ENCODE assay signal across 9 cellular contexts in the genomic region with DNA sequence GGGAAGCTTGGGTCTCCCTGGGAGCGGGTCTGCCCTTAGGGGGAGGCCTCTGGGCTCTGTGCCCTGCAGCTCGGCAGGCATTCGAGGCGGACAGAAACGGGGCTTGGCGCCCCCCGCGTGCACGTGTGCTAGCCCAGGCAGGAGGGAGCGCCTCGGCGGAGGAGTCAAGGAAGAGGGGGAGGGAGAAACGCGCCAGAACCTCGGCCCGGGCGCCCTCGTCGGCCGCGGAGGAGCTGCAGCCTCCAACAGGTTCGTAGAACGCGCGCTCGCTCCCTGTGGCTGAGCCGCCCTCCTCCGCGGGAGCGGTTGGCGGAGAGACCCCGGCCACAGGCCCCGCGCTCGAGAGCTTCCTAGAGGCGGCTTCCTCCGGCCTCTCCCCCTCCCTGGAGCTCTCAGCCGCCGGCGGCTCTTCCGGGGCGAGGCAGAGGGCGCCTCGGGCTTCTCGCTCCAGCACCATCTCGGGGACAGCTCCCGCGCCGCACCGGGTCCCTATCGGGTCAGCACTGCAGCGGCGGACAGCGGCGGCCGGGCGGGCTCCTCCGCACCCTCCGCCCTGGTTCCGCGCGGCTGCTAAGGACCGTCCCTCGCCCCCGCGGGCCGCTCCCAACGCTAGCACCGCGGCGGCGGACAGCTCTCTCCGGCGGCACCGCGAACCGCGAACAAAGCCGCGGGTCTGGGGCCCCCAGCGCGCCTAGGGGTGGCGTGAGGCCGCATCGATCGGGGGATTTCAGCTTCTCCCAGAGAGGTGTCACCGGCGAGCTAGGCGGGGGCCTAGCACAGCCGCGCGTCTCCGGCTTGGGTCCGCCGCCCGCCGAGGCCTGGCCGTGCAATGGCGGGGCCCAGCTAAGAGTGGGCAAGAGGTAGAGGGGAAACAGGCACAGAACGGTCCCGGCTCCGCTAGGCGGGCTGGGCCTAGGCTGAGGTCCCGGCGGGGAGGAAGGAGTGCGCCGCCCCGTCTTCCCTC.
DNase-seq lines count a peak whose midpoint lies in the region; ATAC-seq, FAIRE-seq and TF ChIP-seq lines count a peak whose summit lies in the region.
"Had no signal": no experiment of that assay in that cellular context is flagged by ENCODE, and none has a peak within 500 bp of the region (broad histone marks: within the 10 kb centered on the region; RNA-seq: fewer than 3 reads in every experiment).

No MANE protein-coding gene starts in this region.

- BruUV-seq in Calu3 (replicated peaks; lab: Mats Ljungman, UMichigan): no TSS peak

- no peak for FAIRE-seq in H54 (lab: Jason Lieb, UNC)

- DNase-seq in Calu3 (peak; percentile 87), H54 (ENCODE audit: insufficient read length, low spot score) (peak; percentile 82), NCI-H1105 treated with DMSO at 0.1 percent for 48 hours (lab: John Stamatoyannopoulos, UW) (peak; percentile 67), kidney glomerular epithelial cell (lab: John Stamatoyannopoulos, UW) (peak; percentile 82), NK-92 (lab: John Stamatoyannopoulos, UW; ENCODE audit: unreplicated experiment) (no peak)
- peak; percentile 90 for DNase-seq in activated CD4-positive, alpha-beta T cell treated with anti-CD3 and anti-CD28 coated beads for 36 hours
- peak; percentile 52 to 58 for DNase-seq in central memory CD8-positive, alpha-beta T cell (ENCODE audit: low spot score in 2 of 2)
- peak; percentile 76 to 85 for DNase-seq in stimulated activated CD4-positive, alpha-beta T cell treated with anti-CD3 and anti-CD28 coated beads, Interleukin-2, amount 100 ng/mL, for 24 hours

- H3K4me1 Mint-ChIP-seq in Calu3 (ENCODE audit: low read depth, unreplicated experiment): no peaks in the 10 kb centered on the region
- H3K4me1 Mint-ChIP-seq in activated CD4-positive, alpha-beta T cell treated with anti-CD3 and anti-CD28 coated beads for 36 hours: peaks cover 4% of the 10 kb centered on the region
- no peaks in the 10 kb centered on the region for H3K4me1 Mint-ChIP-seq in central memory CD8-positive, alpha-beta T cell

- peaks cover 91% of the 10 kb centered on the region for H3K27me3 Mint-ChIP-seq in Calu3 (ENCODE audit: unreplicated experiment)
- H3K27me3 Mint-ChIP-seq in activated CD4-positive, alpha-beta T cell treated with anti-CD3 and anti-CD28 coated beads for 36 hours: peaks cover 67% of the 10 kb centered on the region
- peaks cover 90% of the 10 kb centered on the region for H3K27me3 Mint-ChIP-seq in central memory CD8-positive, alpha-beta T cell

- TF ChIP-seq CTCF in Calu3 (IDR thresholded peaks at IDR 0.05; ENCODE audit: unreplicated experiment): no peak

- no peak overlapping the region for H3K27ac Mint-ChIP-seq in Calu3 (ENCODE audit: unreplicated experiment)
- H3K27ac Mint-ChIP-seq in activated CD4-positive, alpha-beta T cell treated with anti-CD3 and anti-CD28 coated beads for 36 hours: no peak overlapping the region
- no peak overlapping the region for H3K27ac Mint-ChIP-seq in central memory CD8-positive, alpha-beta T cell (ENCODE audit: low read depth)
- H3K27ac Mint-ChIP-seq: T-helper 1 cell treated with Interleukin-12 subunit alpha and Interleukin-12 subunit beta and Interleukin-4 antibody, amounts not matched to agents 30 μg/mL and 1 μg/mL, for 36 hours had no signal

- no peak for TF ChIP-seq POLR2A in H54 (IDR thresholded peaks at IDR 0.05; ENCODE audit: low read depth, low read length)

- ATAC-seq in activated CD4-positive, alpha-beta T cell treated with anti-CD3 and anti-CD28 coated beads for 36 hours: peak; percentile 99
- ATAC-seq in central memory CD8-positive, alpha-beta T cell (replicated peaks; ENCODE audit: extremely low read depth, poor library complexity, severe bottlenecking): peak; percentile 87

- no peaks in the 10 kb centered on the region for H3K36me3 Mint-ChIP-seq in Calu3 (ENCODE audit: insufficient read depth, unreplicated experiment)
- no peaks in the 10 kb centered on the region for H3K36me3 Mint-ChIP-seq in activated CD4-positive, alpha-beta T cell treated with anti-CD3 and anti-CD28 coated beads for 36 hours (ENCODE audit: low read depth)
- peaks cover 2% of the 10 kb centered on the region for H3K36me3 Mint-ChIP-seq in central memory CD8-positive, alpha-beta T cell (ENCODE audit: insufficient read depth)

- intact Hi-C loops in Calu3 (cut with micrococcal nuclease; ENCODE audit: unreplicated experiment): no loop called here
- intact Hi-C loops in activated CD4-positive, alpha-beta T cell treated with anti-CD3 and anti-CD28 coated beads for 36 hours (cut with DNase I, micrococcal nuclease): loop anchor here in 1 of 2 experiments (1.0 to 2.0 kb wide), 2 partner anchors 74 to 814 kb away; a partner anchor contains a TSS

- POLR2A ChIA-PET in activated CD4-positive, alpha-beta T cell treated with anti-CD3 and anti-CD28 coated beads for 36 hours (lab: Charles Lee): interaction anchor here (1.1 kb wide), 1 partner anchor 75 kb away, joined by 3 read pairs; a partner anchor contains a TSS

- CTCF ChIA-PET in Calu3 (lab: Charles Lee): interaction anchor here (0.7 to 1.5 kb wide), 2 partner anchors 67 to 124 kb away, joined by 4 to 6 read pairs; no protein-coding TSS in a partner anchor
- CTCF ChIA-PET in activated CD4-positive, alpha-beta T cell treated with anti-CD3 and anti-CD28 coated beads for 36 hours (lab: Charles Lee): interaction anchor here (0.8 to 1.7 kb wide), 4 partner anchors 38 to 262 kb away, joined by 3 to 6 read pairs (median 4); no protein-coding TSS in a partner anchor

- no peaks in the 10 kb centered on the region for H3K9me3 Mint-ChIP-seq in Calu3 (ENCODE audit: low read depth, unreplicated experiment)
- H3K9me3 Mint-ChIP-seq in activated CD4-positive, alpha-beta T cell treated with anti-CD3 and anti-CD28 coated beads for 36 hours (ENCODE audit: low read depth): no peaks in the 10 kb centered on the region
- H3K9me3 Mint-ChIP-seq in central memory CD8-positive, alpha-beta T cell: peaks cover 10% of the 10 kb centered on the region
- H3K9me3 Mint-ChIP-seq: T-helper 1 cell treated with Interleukin-12 subunit alpha and Interleukin-12 subunit beta and Interleukin-4 antibody, amounts not matched to agents 30 μg/mL and 1 μg/mL, for 36 hours had no signal

- peak overlapping the region; percentile 12 for H3K4me3 Mint-ChIP-seq in Calu3 (ENCODE audit: low read depth, unreplicated experiment)
- no peak overlapping the region for H3K4me3 Mint-ChIP-seq in activated CD4-positive, alpha-beta T cell treated with anti-CD3 and anti-CD28 coated beads for 36 hours
- H3K4me3 Mint-ChIP-seq in central memory CD8-positive, alpha-beta T cell: no peak overlapping the region
- H3K4me3 Mint-ChIP-seq: T-helper 1 cell treated with Interleukin-12 subunit alpha and Interleukin-12 subunit beta and Interleukin-4 antibody, amounts not matched to agents 30 μg/mL and 1 μg/mL, for 36 hours had no signal
